Comparison of ENCODE assay signal across 17 cellular contexts in the genomic region with DNA sequence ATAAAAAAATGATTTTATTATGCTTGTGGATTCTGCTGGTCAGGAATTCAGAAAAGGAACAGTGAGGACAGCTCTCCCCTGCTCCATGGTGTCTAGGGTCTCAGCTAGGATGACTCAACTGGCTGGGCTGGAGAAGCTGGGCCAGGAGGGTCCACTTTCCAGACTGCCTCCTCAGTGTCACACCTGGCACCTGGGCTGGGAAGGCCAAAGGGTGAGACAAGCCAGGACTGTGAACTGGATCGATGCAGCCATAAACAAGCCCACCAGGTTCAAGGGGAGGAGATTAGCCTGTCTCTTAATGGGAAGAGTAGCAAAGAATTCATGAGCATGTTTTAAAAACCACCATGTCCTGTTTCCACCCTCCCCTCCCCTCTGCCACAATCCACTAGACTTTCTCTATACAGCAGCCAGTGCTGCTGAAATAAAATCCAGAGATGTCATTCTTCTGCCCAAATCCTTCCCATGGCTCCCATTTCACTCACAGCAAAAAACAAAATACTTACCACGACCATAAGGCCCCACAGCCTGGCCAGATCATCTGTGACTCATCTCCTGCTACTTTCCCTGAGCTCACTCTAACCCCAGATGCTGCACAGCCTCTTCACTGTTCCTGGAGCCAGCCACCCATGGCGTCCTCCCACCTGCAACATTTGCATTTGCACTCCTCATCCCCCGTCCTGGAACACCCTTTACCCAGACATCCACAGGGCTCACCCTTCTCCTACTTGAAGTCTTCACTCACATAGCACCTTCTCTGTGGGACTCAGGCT. TPM values are rescaled to one million over a fixed set of nuclear protein-coding genes. Genes with fewer than 3 reads are reported as not detected.
DNase-seq lines count a peak whose midpoint lies in the region; ATAC-seq and TF ChIP-seq lines count a peak whose summit lies in the region.
"Had no signal": no experiment of that assay in that cellular context is flagged by ENCODE, and none has a peak within 500 bp of the region (broad histone marks: within the 10 kb centered on the region; RNA-seq: fewer than 3 reads in every experiment).

No MANE protein-coding gene starts in this region.

- H3K4me1 ChIP-seq in fibroblast of lung (ENCODE audit: control insufficient read depth, extremely low read depth, insufficient read depth, low read length) (no peaks in the 10 kb centered on the region), transverse colon (no peaks in the 10 kb centered on the region)

- TF ChIP-seq EP300 in transverse colon (IDR thresholded peaks at IDR 0.05; ENCODE audit: low read depth), result no peak

- H4K20me1 ChIP-seq in fibroblast of lung (ENCODE audit: control insufficient read depth, extremely low read depth, insufficient read depth, low read length), result no peaks in the 10 kb centered on the region

- TF ChIP-seq CTCF in fibroblast of lung (conservative IDR thresholded peaks at IDR 0.05 in 1 of 2, IDR thresholded peaks at IDR 0.05 in 1 of 2; ENCODE audit: low read depth in 1 of 2, low read length in 2 of 2) (no peak), transverse colon (IDR thresholded peaks at IDR 0.05) (no peak)

- ATAC-seq in HG02623 (IDR thresholded peaks at IDR 0.05; ENCODE audit: unreplicated experiment), result no peak
- ATAC-seq: naive thymus-derived CD4-positive, alpha-beta T cell; sciatic nerve; T-cell had no signal

- intact Hi-C loops in transverse colon (cut with DNase I; ENCODE audit: low total_unique reads), result no loop called here

- H3K79me2 ChIP-seq in fibroblast of lung (ENCODE audit: control insufficient read depth, insufficient read depth, low read length), result no peaks in the 10 kb centered on the region

- no peaks in the 10 kb centered on the region for H3K36me3 ChIP-seq in fibroblast of lung (ENCODE audit: control insufficient read depth, insufficient read depth, low read length)
- H3K36me3 ChIP-seq in transverse colon, result no peaks in the 10 kb centered on the region

- H3K27ac ChIP-seq in fibroblast of lung (ENCODE audit: insufficient read depth, low read length) (no peak overlapping the region), transverse colon (no peak overlapping the region)
- H3K27ac ChIP-seq: esophagus squamous epithelium had no signal

- peak; percentile 46 for DNase-seq in GM03348 (ENCODE audit: low spot score)
- DNase-seq in RKO (ENCODE audit: low spot score), result peak; percentile 12
- DNase-seq in fibroblast of lung (ENCODE audit: low read depth in 2 of 2), result peak; percentile 81 to 83
- peak; percentile 71 for DNase-seq in putamen (ENCODE audit: low spot score)
- no peak for DNase-seq in activated CD4-positive, CD25-positive, alpha-beta regulatory T cell treated with anti-CD3 and anti-CD28 coated beads, Interleukin-2, amount 50 U/mL, for 72 hours
- no peak for DNase-seq in midbrain (lab: John Stamatoyannopoulos, UW)
- no peak for DNase-seq in transverse colon
- DNase-seq: activated CD4-positive, alpha-beta T cell treated with anti-CD3 and anti-CD28 coated beads, Interleukin-2, amount 10 ng/mL, durations not matched to agents 24 days and 14 days; activated effector memory CD4-positive, alpha-beta T cell treated with anti-CD3 and anti-CD28 coated beads, Interleukin-2, amount 50 U/mL, for 16 hours; cerebellar nuclear complex; esophagus squamous epithelium; H7; naive thymus-derived CD4-positive, alpha-beta T cell; NCI-H187; T-cell had no signal

- no peak overlapping the region for H2AFZ ChIP-seq in fibroblast of lung (ENCODE audit: low read length)

- no peaks in the 10 kb centered on the region for H3K27me3 ChIP-seq in fibroblast of lung (ENCODE audit: control insufficient read depth, insufficient read depth, low read length)
- H3K27me3 ChIP-seq in transverse colon, result no peaks in the 10 kb centered on the region
- H3K27me3 ChIP-seq: esophagus squamous epithelium had no signal

- no peak overlapping the region for H3K4me3 ChIP-seq in fibroblast of lung (replicated peaks in 1 of 4; ENCODE audit: control extremely low read depth in 1 of 4, insufficient read depth in 1 of 4, low read depth in 3 of 4, low read length in 4 of 4)
- H3K4me3 ChIP-seq in transverse colon, result no peak overlapping the region
- H3K4me3 ChIP-seq: esophagus squamous epithelium had no signal

- H3K9me3 ChIP-seq in fibroblast of lung (ENCODE audit: control insufficient read depth, insufficient read depth, low read depth, low read length), result no peaks in the 10 kb centered on the region
- H3K9me3 ChIP-seq in transverse colon, result peaks cover 8 to 10% of the 10 kb centered on the region in 2 donors

- TF ChIP-seq POLR2A in transverse colon (IDR thresholded peaks at IDR 0.05), result no peak

- 29 to 65% methylated on average over 1 to 4 of the region's 4 CpGs for WGBS in transverse colon (ENCODE audit: low coverage in 1 of 2), 2 donors

- in situ Hi-C loops in transverse colon (cut with MboI; ENCODE audit: low pct_ligation_motif_present in 1 of 4, low pct_unique_long_range_greater_than_20kb in 1 of 4, low sequenced_read_pairs in 3 of 4), result no loop called here

- H3K9ac ChIP-seq in fibroblast of lung (ENCODE audit: insufficient read depth, low read length), result no peak overlapping the region

- no peak overlapping the region for H3K4me2 ChIP-seq in fibroblast of lung (ENCODE audit: extremely low read depth, insufficient read depth, low read length)

RNA-seq across cellular contexts. Expression of a gene that starts 13.8 kb away (rescaled TPM):
- total RNA-seq in fibroblast of lung, result 4.0 and 5.9 TPM in 2 replicates
- 1.2 and 4.0 TPM in 2 replicates for polyA plus RNA-seq in fibroblast of lung
- 0.86 and 2.9 TPM in 2 replicates for polyA plus RNA-seq in fibroblast of lung (2012)
- 0.37 and 5.8 TPM in 2 replicates for polyA minus RNA-seq in fibroblast of lung (ENCODE audit: low replicate concordance)
- total RNA-seq in transverse colon, result 10 to 100 TPM in 1 of 4 donors, 1 to 10 TPM in 3; 2.6 to 11.6 (median 8.8) TPM

Comparison
In these comparisons a context has a peak if more than half of its experiments do, and no peak if none do; other contexts are left out.
1. DNase-seq: peak in GM03348 (single experiment), RKO (single experiment), fibroblast of lung (2 of 2) and putamen (single experiment); none in activated CD4-positive, CD25-positive, alpha-beta regulatory T cell treated with anti-CD3 and anti-CD28 coated beads, Interleukin-2, amount 50 U/mL, for 72 hours (single experiment), midbrain (single experiment) and transverse colon (single experiment).